In genomic region chr22:17836977-17837742, GRCh38 we compare ENCODE assay signal across 12 cellular contexts.
DNase-seq lines count a peak whose midpoint lies in the region; ATAC-seq and TF ChIP-seq lines count a peak whose summit lies in the region.
"Had no signal": no experiment of that assay in that cellular context is flagged by ENCODE, and none has a peak within 500 bp of the region (broad histone marks: within the 10 kb centered on the region; RNA-seq: fewer than 3 reads in every experiment).

No MANE protein-coding gene starts in this region.

- no peak overlapping the region for H3K27ac Mint-ChIP-seq in glutamatergic neuron (ENCODE audit: unreplicated experiment)
- no peak overlapping the region for H3K27ac Mint-ChIP-seq in activated CD4-positive, alpha-beta T cell treated with anti-CD3 and anti-CD28 coated beads for 36 hours

- H3K27ac ChIP-seq in right atrium auricular region (peak overlapping the region; percentile 80 to 87), prostate gland (peak overlapping the region; percentile 58 to 69)

- no peaks in the 10 kb centered on the region for H3K4me1 Mint-ChIP-seq in glutamatergic neuron (ENCODE audit: low read depth, unreplicated experiment)
- H3K4me1 Mint-ChIP-seq in activated CD4-positive, alpha-beta T cell treated with anti-CD3 and anti-CD28 coated beads for 36 hours, result no peaks in the 10 kb centered on the region

- DNase-seq in Caki2 (ENCODE audit: low read depth) (peak; percentile 75), astrocyte of the spinal cord (ENCODE audit: low read depth, low spot score) (no peak), right atrium auricular region (ENCODE audit: low spot score) (no peak), prostate gland (ENCODE audit: low spot score) (peak; percentile 76), glutamatergic neuron (no peak), GF-D8 (lab: John Stamatoyannopoulos, UW) (no peak), NCI-H1417 treated with DMSO at 0.1 percent for 48 hours (lab: John Stamatoyannopoulos, UW) (no peak)
- no peak for DNase-seq in activated CD4-positive, alpha-beta T cell treated with anti-CD3 and anti-CD28 coated beads for 36 hours
- DNase-seq: activated CD4-positive, alpha-beta T cell treated with anti-CD3 and anti-CD28 coated beads, Interleukin-2, amount 50 U/mL, for 4 hours; activated naive CD4-positive, alpha-beta T cell; NCI-H1092 treated with DMSO at 0.1 percent for 48 hours; stimulated activated CD4-positive, alpha-beta T cell treated with anti-CD3 and anti-CD28 coated beads, Interleukin-4, amount 100 ng/mL, for 1 hour had no signal

- H3K27me3 ChIP-seq in right atrium auricular region, result no peaks in the 10 kb centered on the region
- H3K27me3 ChIP-seq in prostate gland (replicated peaks; ENCODE audit: insufficient read depth), result no peaks in the 10 kb centered on the region

- H3K9me3 ChIP-seq in right atrium auricular region (no peaks in the 10 kb centered on the region), prostate gland (no peaks in the 10 kb centered on the region)

- 41% methylated on average over 14 of the region's 14 CpGs for WGBS in prostate gland

- POLR2A ChIA-PET in activated CD4-positive, alpha-beta T cell treated with anti-CD3 and anti-CD28 coated beads for 36 hours (lab: Charles Lee), result no interaction called here

- no peaks in the 10 kb centered on the region for H3K27me3 Mint-ChIP-seq in glutamatergic neuron (ENCODE audit: unreplicated experiment)
- no peaks in the 10 kb centered on the region for H3K27me3 Mint-ChIP-seq in activated CD4-positive, alpha-beta T cell treated with anti-CD3 and anti-CD28 coated beads for 36 hours

- ATAC-seq in activated CD4-positive, alpha-beta T cell treated with anti-CD3 and anti-CD28 coated beads for 36 hours, result no peak

- in situ Hi-C loops in Caki2 (cut with HindIII; ENCODE audit: low pct_unique_long_range_greater_than_20kb, low sequenced_read_pairs), result no loop called here
- in situ Hi-C loops in astrocyte of the spinal cord (cut with HindIII; ENCODE audit: low sequenced_read_pairs), result no loop called here

- CTCF ChIA-PET in activated CD4-positive, alpha-beta T cell treated with anti-CD3 and anti-CD28 coated beads for 36 hours (lab: Charles Lee), result interaction anchor here (1.2 kb wide), 1 partner anchor 11 kb away, joined by 3 read pairs; no protein-coding TSS in a partner anchor

- no peak overlapping the region for H3K4me3 ChIP-seq in astrocyte of the spinal cord (ENCODE audit: low read depth, low read length)
- H3K4me3 ChIP-seq in right atrium auricular region, result no peak overlapping the region
- H3K4me3 ChIP-seq in prostate gland, result no peak overlapping the region

- no peaks in the 10 kb centered on the region for H3K36me3 Mint-ChIP-seq in glutamatergic neuron (ENCODE audit: unreplicated experiment)
- H3K36me3 Mint-ChIP-seq in activated CD4-positive, alpha-beta T cell treated with anti-CD3 and anti-CD28 coated beads for 36 hours (ENCODE audit: low read depth), result no peaks in the 10 kb centered on the region

- H3K9me3 Mint-ChIP-seq in glutamatergic neuron (ENCODE audit: unreplicated experiment), result no peaks in the 10 kb centered on the region
- no peaks in the 10 kb centered on the region for H3K9me3 Mint-ChIP-seq in activated CD4-positive, alpha-beta T cell treated with anti-CD3 and anti-CD28 coated beads for 36 hours (ENCODE audit: low read depth)

- TF ChIP-seq CTCF in astrocyte of the spinal cord (IDR thresholded peaks at IDR 0.05; ENCODE audit: low read depth, low read length), result peak; percentile 18
- TF ChIP-seq CTCF in right atrium auricular region (IDR thresholded peaks at IDR 0.05), result no peak
- peak in 1 of 4 experiments; percentile 31 for TF ChIP-seq CTCF in prostate gland (IDR thresholded peaks at IDR 0.05)
- no peak for TF ChIP-seq CTCF in glutamatergic neuron (IDR thresholded peaks at IDR 0.05; ENCODE audit: partially characterized antibody, unreplicated experiment)

- H3K4me3 Mint-ChIP-seq in glutamatergic neuron (ENCODE audit: unreplicated experiment), result no peak overlapping the region
- no peak overlapping the region for H3K4me3 Mint-ChIP-seq in activated CD4-positive, alpha-beta T cell treated with anti-CD3 and anti-CD28 coated beads for 36 hours

- intact Hi-C loops in prostate gland (cut with DNase I), result no loop called here
- intact Hi-C loops in activated CD4-positive, alpha-beta T cell treated with anti-CD3 and anti-CD28 coated beads for 36 hours (cut with DNase I, micrococcal nuclease), result no loop called here

- H3K4me1 ChIP-seq in right atrium auricular region (peaks cover 0 to 46% of the 10 kb centered on the region in 2 donors), prostate gland (replicated peaks) (no peaks in the 10 kb centered on the region)

- no peak for TF ChIP-seq POLR2A in prostate gland (IDR thresholded peaks at IDR 0.05)

- H3K36me3 ChIP-seq in right atrium auricular region (peaks cover 24% of the 10 kb centered on the region), prostate gland (no peaks in the 10 kb centered on the region)

Comparison
In these comparisons a context has a peak if more than half of its experiments do, and no peak if none do; other contexts are left out.
1. DNase-seq: peak in Caki2 (single experiment) and prostate gland (single experiment); none in astrocyte of the spinal cord (single experiment), right atrium auricular region (single experiment), glutamatergic neuron (single experiment), GF-D8 (single experiment), NCI-H1417 treated with DMSO at 0.1 percent for 48 hours (single experiment) and activated CD4-positive, alpha-beta T cell treated with anti-CD3 and anti-CD28 coated beads for 36 hours (single experiment).